In the genomic region with DNA sequence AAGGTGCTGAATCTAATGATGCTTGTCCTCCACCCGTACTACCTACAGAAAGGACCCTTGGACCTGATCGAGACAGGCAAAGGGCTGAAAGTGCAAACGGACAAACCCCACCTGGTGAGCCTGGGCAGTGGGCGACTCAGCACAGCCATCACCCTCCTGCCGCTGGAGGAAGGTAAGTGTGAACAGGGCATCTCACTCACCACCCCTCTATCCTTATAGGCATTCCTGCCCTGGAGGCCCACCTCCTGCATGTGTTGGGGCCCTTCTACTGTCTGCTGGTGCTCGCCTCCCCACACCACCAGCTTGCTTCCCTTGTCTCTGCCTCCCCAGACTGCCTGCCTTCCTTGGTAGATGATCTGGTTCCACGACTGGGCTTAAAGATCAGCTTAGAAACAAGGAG, we compare ENCODE assay signal across 2 cellular contexts.
TF ChIP-seq lines count a peak whose summit lies in the region.

No MANE protein-coding gene starts in this region.

TF ChIP-seq in SK-N-SH, 30 proteins besides CTCF, POLR2A, EP300 and RAD21:
- TF ChIP-seq ZBTB33 (IDR thresholded peaks at IDR 0.05; ENCODE audit: borderline replicate concordance, low read depth) = no peak
- no peak for TF ChIP-seq NFIC (IDR thresholded peaks at IDR 0.05; ENCODE audit: borderline replicate concordance)
- no peak for TF ChIP-seq YY1 (IDR thresholded peaks at IDR 0.05; ENCODE audit: low read depth)
- no peak for TF ChIP-seq RXRA (IDR thresholded peaks at IDR 0.05; ENCODE audit: borderline replicate concordance, low read depth)
- TF ChIP-seq GATA2 (CRISPR knock-in tag; IDR thresholded peaks at IDR 0.05) = no peak
- no peak for TF ChIP-seq MEF2A (IDR thresholded peaks at IDR 0.05; ENCODE audit: borderline replicate concordance, low read depth)
- TF ChIP-seq EZH2phosphoT487 (IDR thresholded peaks at IDR 0.05; ENCODE audit: borderline replicate concordance, low read depth) = no peak
- no peak for TF ChIP-seq TEAD4 (IDR thresholded peaks at IDR 0.05; ENCODE audit: borderline replicate concordance, insufficient read depth)
- no peak for TF ChIP-seq SMC3 (IDR thresholded peaks at IDR 0.05; ENCODE audit: low read depth, low read length)
- TF ChIP-seq, protein P1, sequence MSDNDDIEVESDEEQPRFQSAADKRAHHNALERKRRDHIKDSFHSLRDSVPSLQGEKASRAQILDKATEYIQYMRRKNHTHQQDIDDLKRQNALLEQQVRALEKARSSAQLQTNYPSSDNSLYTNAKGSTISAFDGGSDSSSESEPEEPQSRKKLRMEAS (IDR thresholded peaks at IDR 0.05; ENCODE audit: low read depth) = no peak

TF ChIP-seq in SK-N-SH treated with all-trans-retinoic acid at 6 μM for 48 hours, 23 proteins besides CTCF, POLR2A, EP300 and RAD21:
- no peak for TF ChIP-seq CSRNP3 (CRISPR knock-in tag; IDR thresholded peaks at IDR 0.05)
- no peak for TF ChIP-seq SNAI2 (CRISPR knock-in tag; IDR thresholded peaks at IDR 0.05)
- TF ChIP-seq PPARA (CRISPR knock-in tag; IDR thresholded peaks at IDR 0.05; ENCODE audit: borderline replicate concordance) = no peak
- no peak for TF ChIP-seq GLIS3 (CRISPR knock-in tag; IDR thresholded peaks at IDR 0.05)
- TF ChIP-seq TCF4 (CRISPR knock-in tag; IDR thresholded peaks at IDR 0.05; ENCODE audit: borderline replicate concordance) = no peak
- no peak for TF ChIP-seq POU6F1 (CRISPR knock-in tag; IDR thresholded peaks at IDR 0.05; ENCODE audit: borderline replicate concordance, low read depth)
- TF ChIP-seq, protein P2, sequence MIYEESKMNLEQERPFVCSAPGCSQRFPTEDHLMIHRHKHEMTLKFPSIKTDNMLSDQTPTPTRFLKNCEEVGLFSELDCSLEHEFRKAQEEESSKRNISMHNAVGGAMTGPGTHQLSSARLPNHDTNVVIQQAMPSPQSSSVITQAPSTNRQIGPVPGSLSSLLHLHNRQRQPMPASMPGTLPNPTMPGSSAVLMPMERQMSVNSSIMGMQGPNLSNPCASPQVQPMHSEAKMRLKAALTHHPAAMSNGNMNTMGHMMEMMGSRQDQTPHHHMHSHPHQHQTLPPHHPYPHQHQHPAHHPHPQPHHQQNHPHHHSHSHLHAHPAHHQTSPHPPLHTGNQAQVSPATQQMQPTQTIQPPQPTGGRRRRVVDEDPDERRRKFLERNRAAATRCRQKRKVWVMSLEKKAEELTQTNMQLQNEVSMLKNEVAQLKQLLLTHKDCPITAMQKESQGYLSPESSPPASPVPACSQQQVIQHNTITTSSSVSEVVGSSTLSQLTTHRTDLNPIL (CRISPR knock-in tag; IDR thresholded peaks at IDR 0.05; ENCODE audit: low read depth) = no peak
- no peak for TF ChIP-seq ZFP30 (CRISPR knock-in tag; IDR thresholded peaks at IDR 0.05)
- TF ChIP-seq CSDC2 (CRISPR knock-in tag; IDR thresholded peaks at IDR 0.05) = no peak
- no peak for TF ChIP-seq ZFP3 (CRISPR knock-in tag; IDR thresholded peaks at IDR 0.05)
- TF ChIP-seq ESRRG (CRISPR knock-in tag; IDR thresholded peaks at IDR 0.05) = no peak
- TF ChIP-seq ISL1 (CRISPR knock-in tag; IDR thresholded peaks at IDR 0.05) = no peak
- no peak for TF ChIP-seq RARB (CRISPR knock-in tag; IDR thresholded peaks at IDR 0.05)
- TF ChIP-seq OSR1 (CRISPR knock-in tag; IDR thresholded peaks at IDR 0.05) = no peak
- TF ChIP-seq ZNF8 (CRISPR knock-in tag; IDR thresholded peaks at IDR 0.05) = no peak
- TF ChIP-seq, protein P3, sequence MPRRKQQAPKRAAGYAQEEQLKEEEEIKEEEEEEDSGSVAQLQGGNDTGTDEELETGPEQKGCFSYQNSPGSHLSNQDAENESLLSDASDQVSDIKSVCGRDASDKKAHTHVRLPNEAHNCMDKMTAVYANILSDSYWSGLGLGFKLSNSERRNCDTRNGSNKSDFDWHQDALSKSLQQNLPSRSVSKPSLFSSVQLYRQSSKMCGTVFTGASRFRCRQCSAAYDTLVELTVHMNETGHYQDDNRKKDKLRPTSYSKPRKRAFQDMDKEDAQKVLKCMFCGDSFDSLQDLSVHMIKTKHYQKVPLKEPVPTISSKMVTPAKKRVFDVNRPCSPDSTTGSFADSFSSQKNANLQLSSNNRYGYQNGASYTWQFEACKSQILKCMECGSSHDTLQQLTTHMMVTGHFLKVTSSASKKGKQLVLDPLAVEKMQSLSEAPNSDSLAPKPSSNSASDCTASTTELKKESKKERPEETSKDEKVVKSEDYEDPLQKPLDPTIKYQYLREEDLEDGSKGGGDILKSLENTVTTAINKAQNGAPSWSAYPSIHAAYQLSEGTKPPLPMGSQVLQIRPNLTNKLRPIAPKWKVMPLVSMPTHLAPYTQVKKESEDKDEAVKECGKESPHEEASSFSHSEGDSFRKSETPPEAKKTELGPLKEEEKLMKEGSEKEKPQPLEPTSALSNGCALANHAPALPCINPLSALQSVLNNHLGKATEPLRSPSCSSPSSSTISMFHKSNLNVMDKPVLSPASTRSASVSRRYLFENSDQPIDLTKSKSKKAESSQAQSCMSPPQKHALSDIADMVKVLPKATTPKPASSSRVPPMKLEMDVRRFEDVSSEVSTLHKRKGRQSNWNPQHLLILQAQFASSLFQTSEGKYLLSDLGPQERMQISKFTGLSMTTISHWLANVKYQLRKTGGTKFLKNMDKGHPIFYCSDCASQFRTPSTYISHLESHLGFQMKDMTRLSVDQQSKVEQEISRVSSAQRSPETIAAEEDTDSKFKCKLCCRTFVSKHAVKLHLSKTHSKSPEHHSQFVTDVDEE (CRISPR knock-in tag; IDR thresholded peaks at IDR 0.05) = no peak
- TF ChIP-seq ZNF70 (CRISPR knock-in tag; IDR thresholded peaks at IDR 0.05) = no peak
- TF ChIP-seq ZC3H10 (CRISPR knock-in tag; IDR thresholded peaks at IDR 0.05) = no peak
- TF ChIP-seq PATZ1 (CRISPR knock-in tag; IDR thresholded peaks at IDR 0.05; ENCODE audit: borderline replicate concordance) = no peak
TF ChIP-seq in SK-N-SH treated with all-trans-retinoic acid at 6 μM for 48 hours: peak in this region for 0.
